ENCODE assay signal across 23 cellular contexts in genomic region chr1:43279161-43279560, GRCh38. TPM values are rescaled to one million over a fixed set of nuclear protein-coding genes. Genes with fewer than 3 reads are reported as not detected.
DNase-seq lines count a peak whose midpoint lies in the region; ATAC-seq and TF ChIP-seq lines count a peak whose summit lies in the region.
"Had no signal": no experiment of that assay in that cellular context is flagged by ENCODE, and none has a peak within 500 bp of the region (broad histone marks: within the 10 kb centered on the region; RNA-seq: fewer than 3 reads in every experiment).

No MANE protein-coding gene starts in this region.

- no peaks in the 10 kb centered on the region for H3K9me3 ChIP-seq in spleen
- H3K9me3 ChIP-seq: BE2C had no signal

- H2BK15ac ChIP-seq in mesendoderm (replicated peaks; ENCODE audit: low read depth), result no peak overlapping the region

- H2BK120ac ChIP-seq in mesendoderm (ENCODE audit: low read depth, low read length), result no peak overlapping the region

- H3K4me3 Mint-ChIP-seq in nephron progenitor cell, result no peak overlapping the region
- H3K4me3 Mint-ChIP-seq: CD4-positive, CD25-positive, alpha-beta regulatory T cell; CD8-positive, alpha-beta memory T cell; GM23338 had no signal

- H3K4me2 ChIP-seq in mesendoderm (ENCODE audit: low read length), result no peak overlapping the region
- H3K4me2 ChIP-seq: GM23338 had no signal

- H3K27me3 ChIP-seq in spleen (replicated peaks in 1 of 7) (no peaks in the 10 kb centered on the region), mesendoderm (ENCODE audit: insufficient read depth, low read length, poor library complexity) (no peaks in the 10 kb centered on the region)
- H3K27me3 ChIP-seq: BE2C had no signal

- H4K8ac ChIP-seq in mesendoderm (ENCODE audit: low read depth, low read length), result no peak overlapping the region

- H2BK5ac ChIP-seq in mesendoderm (ENCODE audit: low read length), result no peak overlapping the region

- H3K27me3 Mint-ChIP-seq in nephron progenitor cell (ENCODE audit: low read depth, poor library complexity), result peaks cover 19% of the 10 kb centered on the region

- WGBS in spleen, 5 donors, result 73 to 90% (median 88%) methylated on average over 4 to 5 of the region's 5 CpGs
- no CpG with 5 or more reads among the region's 5 CpGs for WGBS in mesendoderm (ENCODE audit: extremely low coverage, insufficient coverage, low lambda C conversion rate)

- H3K9me3 Mint-ChIP-seq in nephron progenitor cell, result no peaks in the 10 kb centered on the region
- H3K9me3 Mint-ChIP-seq: GM23338 had no signal

- H3K27ac ChIP-seq in spleen (no peak overlapping the region), mesendoderm (ENCODE audit: low read depth, low read length) (no peak overlapping the region)
- H3K27ac ChIP-seq: HL-60 had no signal

- no peak overlapping the region for H3K4me3 ChIP-seq in spleen
- H3K4me3 ChIP-seq in mesendoderm (ENCODE audit: low read length), result no peak overlapping the region
- H3K4me3 ChIP-seq: GM12878, GM23338 had no signal

- peak; percentile 47 for DNase-seq in islet precursor cell
- no peak for DNase-seq in nephron progenitor cell
- DNase-seq in spleen, result peak; percentile 56
- no peak for DNase-seq in NCI-H2107 (lab: John Stamatoyannopoulos, UW)
- DNase-seq in mesendoderm, result no peak
- DNase-seq: ACHN; BE2C; C1 segment of cervical spinal cord; CD4-positive, CD25-positive, alpha-beta regulatory T cell; COR-L47; DMS 273 treated with DMSO at 0.1 percent for 48 hours; DMS53; DND-41; EL; HCEC 1CT had no signal

- no peaks in the 10 kb centered on the region for H3K79me1 ChIP-seq in mesendoderm (ENCODE audit: low read length)

- peak overlapping the region; percentile 66 for H3K27ac Mint-ChIP-seq in nephron progenitor cell
- H3K27ac Mint-ChIP-seq: CD4-positive, CD25-positive, alpha-beta regulatory T cell; GM23338 had no signal

- peaks cover 3 to 10% (median 6%) of the 10 kb centered on the region in 6 donors for H3K4me1 ChIP-seq in spleen
- H3K4me1 ChIP-seq in mesendoderm (ENCODE audit: control insufficient read depth, low read depth, low read length), result peaks cover 1% of the 10 kb centered on the region
- H3K4me1 ChIP-seq: BE2C had no signal

- H3K23ac ChIP-seq in mesendoderm (ENCODE audit: low read length), result no peak overlapping the region

- TF ChIP-seq POLR2A in spleen (IDR thresholded peaks at IDR 0.05), result no peak

- H3K4ac ChIP-seq in mesendoderm (ENCODE audit: low read depth, low read length), result no peak overlapping the region

- intact Hi-C loops in spleen (cut with DNase I; ENCODE audit: low total_unique reads), result no loop called here

- no peaks in the 10 kb centered on the region for H3K36me3 Mint-ChIP-seq in nephron progenitor cell (ENCODE audit: low read depth)
- H3K36me3 Mint-ChIP-seq: CD8-positive, alpha-beta memory T cell had no signal

- H3K4me1 Mint-ChIP-seq in nephron progenitor cell, result peaks cover 32% of the 10 kb centered on the region

- H3K79me2 ChIP-seq in mesendoderm (ENCODE audit: control insufficient read depth, insufficient read depth, low read length), result no peaks in the 10 kb centered on the region

- no peak overlapping the region for H3K18ac ChIP-seq in mesendoderm (ENCODE audit: low read length)

- no peak for TF ChIP-seq CTCF in nephron progenitor cell (IDR thresholded peaks at IDR 0.05)
- TF ChIP-seq CTCF in spleen (IDR thresholded peaks at IDR 0.05 in 8 of 11, conservative IDR thresholded peaks at IDR 0.05 in 3 of 11), result no peak

- H3K36me3 ChIP-seq in spleen, result no peaks in the 10 kb centered on the region
- H3K36me3 ChIP-seq in mesendoderm (ENCODE audit: control insufficient read depth, insufficient read depth, low read length), result no peaks in the 10 kb centered on the region
- H3K36me3 ChIP-seq: BE2C had no signal

- H3K9ac ChIP-seq in mesendoderm (ENCODE audit: low read length), result no peak overlapping the region

- H2AK5ac ChIP-seq in mesendoderm (ENCODE audit: low read length), result no peak overlapping the region

- H4K5ac ChIP-seq in mesendoderm (ENCODE audit: low read length), result no peak overlapping the region

- H3K56ac ChIP-seq in mesendoderm (ENCODE audit: low read length), result no peak overlapping the region

- no peak for ATAC-seq in HG03045 (IDR thresholded peaks at IDR 0.05; ENCODE audit: unreplicated experiment)
- ATAC-seq in GM19035 (IDR thresholded peaks at IDR 0.05; ENCODE audit: unreplicated experiment), result no peak
- ATAC-seq: GM12878, GM23338 had no signal

RNA-seq across cellular contexts. Expression of gene C1orf210, which starts 6.2 kb away (rescaled TPM):
- total RNA-seq in spleen, result not detected
- not detected for polyA plus RNA-seq in spleen
- polyA plus RNA-seq in mesendoderm (2013, experiment 1 of 2), result 5.0 TPM
- polyA plus RNA-seq in mesendoderm (2013, experiment 2 of 2), result 4.9 TPM
- total RNA-seq: CD4-positive, CD25-positive, alpha-beta regulatory T cell; CD8-positive, alpha-beta memory T cell; G401; GM12878; HT1080 had no signal
- polyA plus RNA-seq: CD4-positive, CD25-positive, alpha-beta regulatory T cell; CD8-positive, alpha-beta memory T cell had no signal

RNA-seq across cellular contexts. Expression of gene TMEM125, which starts 9.4 kb away (rescaled TPM):
- total RNA-seq in spleen, result not detected
- polyA plus RNA-seq in spleen, result under 1 TPM in 2 of 3 donors, not detected in 1; 0.05 to 0.06 TPM
- polyA plus RNA-seq in mesendoderm (2013, experiment 1 of 2), result 10.8 TPM
- 8.4 TPM for polyA plus RNA-seq in mesendoderm (2013, experiment 2 of 2)
- total RNA-seq: CD4-positive, CD25-positive, alpha-beta regulatory T cell; CD8-positive, alpha-beta memory T cell; G401; HT1080 had no signal
- polyA plus RNA-seq: CD4-positive, CD25-positive, alpha-beta regulatory T cell; CD8-positive, alpha-beta memory T cell; GM12878 had no signal

RNA-seq across cellular contexts. Expression of gene TIE1, which starts 21.6 kb away (rescaled TPM):
- total RNA-seq in spleen, result 10 to 100 TPM; 45.0 to 81.8 (median 65.4) TPM
- polyA plus RNA-seq in spleen, result 10 to 100 TPM in 1 of 3 donors, 1 to 10 TPM in 2; 4.9 to 17.4 (median 7.0) TPM
- 1.3 TPM for polyA plus RNA-seq in mesendoderm (2013, experiment 1 of 2)
- 2.1 TPM for polyA plus RNA-seq in mesendoderm (2013, experiment 2 of 2)
- total RNA-seq: G401 had no signal
- polyA plus RNA-seq: CD4-positive, CD25-positive, alpha-beta regulatory T cell; CD8-positive, alpha-beta memory T cell had no signal

RNA-seq across cellular contexts. Expression of gene MPL, which starts 58.5 kb away (rescaled TPM):
- total RNA-seq in spleen, result 1 to 10 TPM in 4 of 7 donors, under 1 TPM in 2, not detected in 1; 0.47 to 2.2 (median 1.3) TPM
- polyA plus RNA-seq in spleen, result not detected
- polyA plus RNA-seq in mesendoderm (2013, experiment 1 of 2), result 0.07 TPM
- 0.07 TPM for polyA plus RNA-seq in mesendoderm (2013, experiment 2 of 2)
- total RNA-seq: CD8-positive, alpha-beta memory T cell; G401; GM12878; GM23338; HT1080 had no signal
- polyA plus RNA-seq: CD4-positive, CD25-positive, alpha-beta regulatory T cell; CD8-positive, alpha-beta memory T cell; GM12878; GM23338 had no signal

Comparison
In these comparisons a context has a peak if more than half of its experiments do, and no peak if none do; other contexts are left out.
1. DNase-seq: peak in islet precursor cell (single experiment) and spleen (single experiment); none in nephron progenitor cell (single experiment), NCI-H2107 (single experiment) and mesendoderm (single experiment).